8 cellular contexts compared by ENCODE assay signal in genomic region chr7:26681819-26682418, GRCh38.
DNase-seq lines count a peak whose midpoint lies in the region; ATAC-seq and TF ChIP-seq lines count a peak whose summit lies in the region.

No MANE protein-coding gene starts in this region.

- H3K4me1 ChIP-seq in cardiac muscle cell (ENCODE audit: low read depth) = no peaks in the 10 kb centered on the region

- H3K27ac ChIP-seq in cardiac muscle cell = no peak overlapping the region

- H3K9me3 Mint-ChIP-seq in naive B cell = no peaks in the 10 kb centered on the region

- no peaks in the 10 kb centered on the region for H3K27me3 Mint-ChIP-seq in naive B cell

- H3K27me3 ChIP-seq in cardiac muscle cell = peaks cover 57% of the 10 kb centered on the region

- H3K27ac Mint-ChIP-seq in naive B cell = peak overlapping the region in 1 of 6 donors; percentile 24

- H3K36me3 ChIP-seq in cardiac muscle cell = no peaks in the 10 kb centered on the region

- ATAC-seq in Right ventricle myocardium superior (ENCODE audit: poor library complexity) = no peak
- peak; percentile 46 to 54 for ATAC-seq in naive B cell (ENCODE audit: low read depth in 2 of 2)

- no peaks in the 10 kb centered on the region for H3K9me3 ChIP-seq in cardiac muscle cell (ENCODE audit: low read depth)

- H3K4me3 ChIP-seq in cardiac muscle cell (no peak overlapping the region), cardiac fibroblast (replicated peaks in 1 of 2; ENCODE audit: low read depth in 2 of 2, low read length in 2 of 2) (no peak overlapping the region)

- peak; percentile 75 for TF ChIP-seq CTCF in cardiac muscle cell (IDR thresholded peaks at IDR 0.05; ENCODE audit: low read depth, low read length)
- peak; percentile 53 for TF ChIP-seq CTCF in cardiac fibroblast (IDR thresholded peaks at IDR 0.05; ENCODE audit: low read depth, low read length)

- peaks cover 0 to 6% (median 5%) of the 10 kb centered on the region in 3 donors for H3K4me1 Mint-ChIP-seq in naive B cell

- H3K36me3 Mint-ChIP-seq in naive B cell = peaks cover 2 to 3% of the 10 kb centered on the region in 2 donors

- DNase-seq in cardiac muscle cell (ENCODE audit: low read depth in 1 of 2, low spot score in 1 of 2) (peak; percentile 24 to 40), Right ventricle myocardium superior (no peak), NCI-H1694 (lab: John Stamatoyannopoulos, UW) (peak; percentile 43), cardiac fibroblast (ENCODE audit: low read depth in 2 of 2) (peak; percentile 26 to 34), naive B cell (peak; percentile 15), C1 segment of cervical spinal cord (lab: John Stamatoyannopoulos, UW) (no peak), GF-D8 (lab: John Stamatoyannopoulos, UW) (no peak)
- no peak for DNase-seq in effector CD8-positive, alpha-beta T cell (lab: John Stamatoyannopoulos, UW)

- H3K4me3 Mint-ChIP-seq in naive B cell = peak overlapping the region in 1 of 8 donors; percentile 35

- intact Hi-C loops in Right ventricle myocardium superior (cut with DNase I) = loop anchor here (5.0 kb wide), 1 partner anchor 480 kb away; no protein-coding TSS in a partner anchor

Comparison
In these comparisons a context has a peak if more than half of its experiments do, and no peak if none do; other contexts are left out.
1. DNase-seq: peak in cardiac muscle cell (2 of 2), NCI-H1694 (single experiment), cardiac fibroblast (2 of 2) and naive B cell (single experiment); none in Right ventricle myocardium superior (single experiment), effector CD8-positive, alpha-beta T cell (single experiment), C1 segment of cervical spinal cord (0 of 14) and GF-D8 (single experiment).